Comparison of ENCODE assay signal across 23 cellular contexts in genomic region chr22:25203082-25203481, GRCh38. TPM values are rescaled to one million over a fixed set of nuclear protein-coding genes. Genes with fewer than 3 reads are reported as not detected.
"Had no signal": no experiment of that assay in that cellular context is flagged by ENCODE, and none has a peak within 500 bp of the region (broad histone marks: within the 10 kb centered on the region; RNA-seq: fewer than 3 reads in every experiment).

No MANE protein-coding gene starts in this region.

- H3K9me3 ChIP-seq: colonic mucosa, esophagus squamous epithelium, gastrocnemius medialis, heart right ventricle, left lung, lower lobe of right lung had no signal

- H3K36me3 ChIP-seq: colonic mucosa, gastrocnemius medialis, left lung had no signal

- FAIRE-seq: endometrium, islet of Langerhans, keratinocyte had no signal

- H3K4me3 ChIP-seq: colonic mucosa, esophagus squamous epithelium, gastrocnemius medialis, heart right ventricle, left lung, lower lobe of right lung had no signal

- DNase-seq: cortex of kidney, esophagus squamous epithelium, left lung, lower lobe of right lung had no signal

- H3K27ac ChIP-seq: colonic mucosa, epithelial cell of prostate, esophagus squamous epithelium, gastrocnemius medialis, heart right ventricle, left lung, lower lobe of right lung had no signal

- H3K27me3 ChIP-seq: colonic mucosa, esophagus squamous epithelium, gastrocnemius medialis, heart right ventricle, left lung had no signal

- H3K4me1 ChIP-seq: colonic mucosa, esophagus squamous epithelium, gastrocnemius medialis, left lung, lower lobe of right lung had no signal

RNA-seq across cellular contexts. Expression of gene CRYBB3, which starts 3.4 kb away (rescaled TPM):
- total RNA-seq: cerebellum, dermis microvascular lymphatic vessel endothelial cell, esophagus squamous epithelium, gastrocnemius medialis, kidney epithelial cell, left cardiac atrium, left ventricle myocardium superior, mesenteric fat pad, mononuclear cell had no signal
- polyA plus RNA-seq: keratinocyte had no signal

RNA-seq across cellular contexts. Expression of gene CRYBB2, which starts 16.4 kb away (rescaled TPM):
- total RNA-seq: cerebellum, colonic mucosa, dermis microvascular lymphatic vessel endothelial cell, endodermal cell, esophagus mucosa, esophagus squamous epithelium, gastrocnemius medialis, heart right ventricle, kidney epithelial cell, left lung, left ventricle myocardium superior, lower lobe of right lung, lung microvascular endothelial cell, mesenteric fat pad, mesothelial cell of epicardium, mononuclear cell, mucosa of gallbladder had no signal
